8 cellular contexts compared by ENCODE assay signal in genomic region chr12:99983721-99984258, GRCh38. TPM values are rescaled to one million over a fixed set of nuclear protein-coding genes. Genes with fewer than 3 reads are reported as not detected.
DNase-seq lines count a peak whose midpoint lies in the region; ATAC-seq and TF ChIP-seq lines count a peak whose summit lies in the region.

No MANE protein-coding gene starts in this region.

- intact Hi-C loops in psoas muscle (cut with DNase I): loop anchor here in 1 of 2 donors (10.0 kb wide), 1 partner anchor 169 kb away; no protein-coding TSS in a partner anchor

- TF ChIP-seq CTCF in HEK293 (tag by site-specific recombination; IDR thresholded peaks at IDR 0.05) (no peak), foreskin fibroblast (IDR thresholded peaks at IDR 0.05; ENCODE audit: low read depth, low read length) (no peak), psoas muscle (IDR thresholded peaks at IDR 0.05) (no peak)

- in situ Hi-C loops in HAP-1 (cut with MboI; ENCODE audit: low sequenced_read_pairs): no loop called here

- no peaks in the 10 kb centered on the region for H3K36me3 ChIP-seq in HEK293 (ENCODE audit: control insufficient read depth in 2 of 2, insufficient read depth in 1 of 2, low read length in 2 of 2)
- H3K36me3 ChIP-seq in psoas muscle (ENCODE audit: insufficient read depth in 1 of 2, low read depth in 1 of 2): no peaks in the 10 kb centered on the region
- H3K36me3 ChIP-seq in HAP-1 (replicated peaks): no peaks in the 10 kb centered on the region

- CTCF ChIA-PET in HEK293 (lab: Yijun Ruan, JAX): interaction anchor here (0.6 kb wide), 1 partner anchor 176 kb away, joined by 3 read pairs; no protein-coding TSS in a partner anchor

- peak in 3 of 4 donors; percentile 13 to 34 (median 22) for ATAC-seq in psoas muscle

- H3K9me3 ChIP-seq in HEK293 (ENCODE audit: control insufficient read depth, insufficient read depth, low read depth, low read length): no peaks in the 10 kb centered on the region
- H3K9me3 ChIP-seq in psoas muscle: no peaks in the 10 kb centered on the region
- no peaks in the 10 kb centered on the region for H3K9me3 ChIP-seq in HAP-1

- POLR2A ChIA-PET in HEK293 (lab: Yijun Ruan, JAX): interaction anchor here (0.7 kb wide), 1 partner anchor 11 kb away, joined by 4 read pairs; no protein-coding TSS in a partner anchor

- H3K4me3 ChIP-seq in HEK293 (ENCODE audit: low read depth, low read length): peak overlapping the region; percentile 14
- peak overlapping the region in 1 of 2 donors; percentile 9 for H3K4me3 ChIP-seq in foreskin fibroblast (ENCODE audit: low read depth in 1 of 2, low read length in 2 of 2)
- H3K4me3 ChIP-seq in psoas muscle: peak overlapping the region; percentile 71
- H3K4me3 ChIP-seq in HAP-1: no peak overlapping the region

- H3K27ac ChIP-seq in HEK293 (ENCODE audit: extremely low read depth, low read depth, low read length): no peak overlapping the region
- peak overlapping the region; percentile 27 for H3K27ac ChIP-seq in psoas muscle

- H3K4me1 ChIP-seq in HEK293 (ENCODE audit: control insufficient read depth, insufficient read depth, low read length): peaks cover 9% of the 10 kb centered on the region
- peaks cover 2% of the 10 kb centered on the region for H3K4me1 ChIP-seq in psoas muscle
- peaks cover 7% of the 10 kb centered on the region; the same call in 1 of the 2 replicates for H3K4me1 ChIP-seq in HAP-1

- peaks cover 0 to 17% (median 0%) of the 10 kb centered on the region in 3 donors for H3K27me3 ChIP-seq in psoas muscle (ENCODE audit: insufficient read depth in 3 of 3, low read length in 2 of 3)
- H3K27me3 ChIP-seq in HAP-1 (ENCODE audit: low read depth): peaks cover 26% of the 10 kb centered on the region

- WGBS in psoas muscle, 3 donors: 6 to 18% (median 8%) methylated on average over 16 of the region's 16 CpGs

- DNase-seq in RPMI8226 (peak; percentile 11), foreskin fibroblast (peak; percentile 1 to 20), psoas muscle (no peak), dedifferentiated amniotic fluid mesenchymal stem cell (ENCODE audit: extremely low spot score) (no peak), HAP-1 (ENCODE audit: low spot score in 2 of 2) (no peak), pons (ENCODE audit: low spot score) (no peak), NCI-H1930 (lab: John Stamatoyannopoulos, UW) (no peak)

TF ChIP-seq in HEK293, 187 proteins besides CTCF, POLR2A, EP300 and RAD21:
- TF ChIP-seq ZBTB17 (tag by site-specific recombination; IDR thresholded peaks at IDR 0.05) (peak; percentile 75; the same call in 1 of the 2 replicates), ZBTB20 (tag by site-specific recombination; IDR thresholded peaks at IDR 0.05) (peak; percentile 72; the same call in 1 of the 2 replicates), ZNF335 (tag by site-specific recombination; conservative IDR thresholded peaks at IDR 0.05) (peak; percentile 68), ZNF366 (tag by site-specific recombination; conservative IDR thresholded peaks at IDR 0.05) (peak; percentile 16; the same call in 1 of the 2 replicates), ZBTB48 (tag by site-specific recombination; IDR thresholded peaks at IDR 0.05) (no peak), ZSCAN4 (tag by site-specific recombination; IDR thresholded peaks at IDR 0.05) (no peak)

RNA-seq across cellular contexts. Expression of gene ANKS1B, which starts 0.9 kb away (rescaled TPM):
- total RNA-seq in psoas muscle: 1 to 10 TPM; 3.6 to 7.4 (median 4.2) TPM
- polyA plus RNA-seq in psoas muscle: 1 to 10 TPM in 2 of 3 donors, under 1 TPM in 1; 0.46 to 2.4 (median 1.1) TPM

Comparison
In these comparisons a context has a peak if more than half of its experiments do, and no peak if none do; other contexts are left out.
1. DNase-seq: peak in RPMI8226 (single experiment) and foreskin fibroblast (2 of 2); none in psoas muscle (0 of 2), dedifferentiated amniotic fluid mesenchymal stem cell (single experiment), HAP-1 (0 of 2), pons (single experiment) and NCI-H1930 (0 of 2).